19 cellular contexts compared by ENCODE assay signal in genomic region chr12:117847371-117847770, GRCh38.
"Had no signal": no experiment of that assay in that cellular context is flagged by ENCODE, and none has a peak within 500 bp of the region (broad histone marks: within the 10 kb centered on the region; RNA-seq: fewer than 3 reads in every experiment).

No MANE protein-coding gene starts in this region.

- DNase-seq: dermis blood vessel endothelial cell; erythroblast; foreskin melanocyte; head of caudate nucleus; left colon; left ventricle myocardium superior; naive thymus-derived CD4-positive, alpha-beta T cell; nephron progenitor cell; posterior cingulate gyrus; spleen; stimulated activated CD4-positive, alpha-beta T cell treated with anti-CD3 and anti-CD28 coated beads, Interleukin-15, amount 100 ng/mL, for 24 hours; stimulated activated CD4-positive, alpha-beta T cell treated with anti-CD3 and anti-CD28 coated beads, Interleukin-1b, Interleukin-23, amount 100 ng/mL, for 48 hours; stimulated activated CD4-positive, alpha-beta T cell treated with anti-CD3 and anti-CD28 coated beads, Interleukin-4, amount 100 ng/mL, for 24 hours; tibial artery; uterus had no signal

- H3K27ac ChIP-seq: hepatocyte, spleen, tibial artery, upper lobe of left lung, uterus had no signal

- H3K36me3 ChIP-seq: spleen, tibial artery, upper lobe of left lung, uterus had no signal

- H3K9me3 ChIP-seq: uterus had no signal

- ATAC-seq: left colon; left ventricle myocardium superior; naive thymus-derived CD4-positive, alpha-beta T cell; sciatic nerve; stimulated activated memory B cell treated with anti-CD40 and anti-IgM and Interleukin-4, amounts not matched to agents 10 μg/mL and 1 μg/mL and 100 μg/mL, for 72 hours had no signal

- H3K4me1 ChIP-seq: spleen, tibial artery, upper lobe of left lung, uterus had no signal

- H3K27me3 ChIP-seq: hepatocyte, upper lobe of left lung, uterus had no signal

- H3K4me3 ChIP-seq: hepatocyte, spleen, tibial artery, upper lobe of left lung, uterus had no signal
